20 cellular contexts compared by ENCODE assay signal in the genomic region with DNA sequence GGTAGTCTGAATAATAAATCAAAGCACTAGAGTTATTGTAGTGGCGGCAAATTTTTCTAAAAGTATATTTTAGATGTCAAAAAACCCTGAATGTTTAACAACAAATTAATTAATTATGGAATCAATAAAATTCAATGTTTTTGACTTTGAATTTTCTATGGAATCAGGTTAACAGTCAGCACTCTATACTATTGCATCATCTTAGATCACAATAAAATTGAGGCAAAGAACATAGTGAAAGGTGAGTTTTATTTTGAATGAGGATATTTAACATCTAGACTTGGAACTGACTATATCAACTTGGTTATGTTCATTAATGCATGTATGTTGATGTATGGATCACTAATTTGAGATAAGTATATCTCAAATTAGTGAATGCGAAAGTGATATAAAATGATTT.
DNase-seq lines count a peak whose midpoint lies in the region; ATAC-seq and TF ChIP-seq lines count a peak whose summit lies in the region.
"Had no signal": no experiment of that assay in that cellular context is flagged by ENCODE, and none has a peak within 500 bp of the region (broad histone marks: within the 10 kb centered on the region; RNA-seq: fewer than 3 reads in every experiment).

No MANE protein-coding gene starts in this region.

- no peaks in the 10 kb centered on the region for H3K9me2 ChIP-seq in SK-N-SH

- CTCF ChIA-PET in SK-N-SH (lab: Yijun Ruan, JAX) = interaction anchor here (0.9 kb wide), 1 partner anchor 25 kb away, joined by 3 read pairs; no protein-coding TSS in a partner anchor

- H3K4me2 ChIP-seq in SK-N-SH = no peak overlapping the region
- H3K4me2 ChIP-seq in fibroblast of lung (ENCODE audit: extremely low read depth, insufficient read depth, low read length) = peak overlapping the region; percentile 55

- no peak overlapping the region for H2AFZ ChIP-seq in SK-N-SH (ENCODE audit: low read depth)
- no peak overlapping the region for H2AFZ ChIP-seq in fibroblast of lung (ENCODE audit: low read length)

- ATAC-seq in SK-N-SH treated with all-trans-retinoic acid at 6 μM for 48 hours (no peak), RWPE2 (ENCODE audit: low read depth) (no peak), GM21576 (IDR thresholded peaks at IDR 0.05; ENCODE audit: unreplicated experiment) (no peak)

- H3K27me3 Mint-ChIP-seq in progenitor cell of endocrine pancreas = no peaks in the 10 kb centered on the region

- peak overlapping the region; percentile 85 to 89; a peak in 3 of 4 replicates for H3K27ac ChIP-seq in SK-N-SH (ENCODE audit: low read depth in 2 of 2, low read length in 1 of 2)
- peak overlapping the region; percentile 92 for H3K27ac ChIP-seq in RWPE2 (ENCODE audit: poor library complexity, severe bottlenecking)
- peak overlapping the region; percentile 78 for H3K27ac ChIP-seq in fibroblast of lung (ENCODE audit: insufficient read depth, low read length)
- H3K27ac ChIP-seq: 22Rv1 had no signal

- no peak overlapping the region; the same call in 1 of the 2 replicates for H3K9ac ChIP-seq in SK-N-SH
- no peak overlapping the region for H3K9ac ChIP-seq in fibroblast of lung (ENCODE audit: insufficient read depth, low read length)

- no peak overlapping the region for H3K27ac Mint-ChIP-seq in progenitor cell of endocrine pancreas
- H3K27ac Mint-ChIP-seq: CD4-positive, CD25-positive, alpha-beta regulatory T cell had no signal

- H3K79me2 ChIP-seq in SK-N-SH (ENCODE audit: insufficient read depth) = no peaks in the 10 kb centered on the region
- H3K79me2 ChIP-seq in fibroblast of lung (ENCODE audit: control insufficient read depth, insufficient read depth, low read length) = no peaks in the 10 kb centered on the region

- H3K36me3 Mint-ChIP-seq in progenitor cell of endocrine pancreas (ENCODE audit: insufficient read depth) = no peaks in the 10 kb centered on the region
- H3K36me3 Mint-ChIP-seq: CD4-positive, CD25-positive, alpha-beta regulatory T cell had no signal

- POLR2A ChIA-PET in SK-N-SH (lab: Yijun Ruan, JAX) = no interaction called here

- H3K9me3 Mint-ChIP-seq in progenitor cell of endocrine pancreas (ENCODE audit: low read depth) = no peaks in the 10 kb centered on the region

- H3K9me3 ChIP-seq in SK-N-SH = no peaks in the 10 kb centered on the region
- H3K9me3 ChIP-seq in RWPE2 (ENCODE audit: severe bottlenecking) = no peaks in the 10 kb centered on the region
- no peaks in the 10 kb centered on the region for H3K9me3 ChIP-seq in fibroblast of lung (ENCODE audit: control insufficient read depth, insufficient read depth, low read depth, low read length)
- H3K9me3 ChIP-seq: BE2C, Caco-2, SJCRH30 had no signal

- no peak for DNase-seq in SK-N-SH
- no peak for DNase-seq in RWPE2 (ENCODE audit: low spot score)
- no peak for DNase-seq in fibroblast of lung (ENCODE audit: low read depth in 2 of 2)
- DNase-seq in COLO668 (lab: John Stamatoyannopoulos, UW; ENCODE audit: unreplicated experiment) = no peak
- DNase-seq in NCI-H2107 treated with DMSO at 0.1 percent for 48 hours (lab: John Stamatoyannopoulos, UW; ENCODE audit: unreplicated experiment) = no peak
- no peak for DNase-seq in progenitor cell of endocrine pancreas (ENCODE audit: low spot score, unreplicated experiment)
- DNase-seq: BE2C; Caco-2; CD4-positive, CD25-positive, alpha-beta regulatory T cell; DMS153; GDM1; KG1; NCI-H1105 treated with DMSO at 0.1 percent for 48 hours; NCI-H1694 treated with DMSO at 0.1 percent for 48 hours; NCI-H510A treated with DMSO at 0.1 percent for 48 hours; NCI-H774 had no signal

- H3K4me1 ChIP-seq in SK-N-SH (ENCODE audit: control insufficient read depth in 1 of 2, insufficient read depth in 2 of 2, low read depth in 1 of 2, low read length in 1 of 2) = peaks cover 0 to 28% of the 10 kb centered on the region in 2 experiments; a peak in 3 of 4 replicates
- H3K4me1 ChIP-seq in RWPE2 (ENCODE audit: insufficient read depth, poor library complexity, severe bottlenecking) = peaks cover 45% of the 10 kb centered on the region
- H3K4me1 ChIP-seq in fibroblast of lung (ENCODE audit: control insufficient read depth, extremely low read depth, insufficient read depth, low read length) = peaks cover 42% of the 10 kb centered on the region
- H3K4me1 ChIP-seq: BE2C had no signal

- H3K27me3 ChIP-seq in SK-N-SH (ENCODE audit: insufficient read depth) = no peaks in the 10 kb centered on the region
- no peaks in the 10 kb centered on the region for H3K27me3 ChIP-seq in RWPE2 (ENCODE audit: insufficient read depth, poor library complexity, severe bottlenecking)
- H3K27me3 ChIP-seq in fibroblast of lung (ENCODE audit: control insufficient read depth, insufficient read depth, low read length) = no peaks in the 10 kb centered on the region
- H3K27me3 ChIP-seq: BE2C, SJCRH30 had no signal

- no peak overlapping the region for H3K4me3 Mint-ChIP-seq in progenitor cell of endocrine pancreas (ENCODE audit: low read depth)
- H3K4me3 Mint-ChIP-seq: CD4-positive, CD25-positive, alpha-beta regulatory T cell had no signal

- H3K36me3 ChIP-seq in SK-N-SH (replicated peaks in 1 of 2; ENCODE audit: control insufficient read depth in 1 of 2, insufficient read depth in 2 of 2, low read length in 1 of 2) = no peaks in the 10 kb centered on the region
- no peaks in the 10 kb centered on the region for H3K36me3 ChIP-seq in RWPE2 (ENCODE audit: low read depth)
- H3K36me3 ChIP-seq in fibroblast of lung (ENCODE audit: control insufficient read depth, insufficient read depth, low read length) = no peaks in the 10 kb centered on the region
- H3K36me3 ChIP-seq: BE2C, SJCRH30 had no signal

- 77% methylated on average over 2 of the region's 2 CpGs for WGBS in SK-N-SH (ENCODE audit: low lambda C conversion rate)

- no peak for TF ChIP-seq CTCF in SK-N-SH (IDR thresholded peaks at IDR 0.05)
- no peak for TF ChIP-seq CTCF in RWPE2 (IDR thresholded peaks at IDR 0.05; ENCODE audit: poor library complexity, severe bottlenecking)
- no peak for TF ChIP-seq CTCF in fibroblast of lung (conservative IDR thresholded peaks at IDR 0.05 in 1 of 2, IDR thresholded peaks at IDR 0.05 in 1 of 2; ENCODE audit: low read depth in 1 of 2, low read length in 2 of 2)
- TF ChIP-seq CTCF in progenitor cell of endocrine pancreas (IDR thresholded peaks at IDR 0.05; ENCODE audit: unreplicated experiment) = no peak

- TF ChIP-seq RAD21 in SK-N-SH (IDR thresholded peaks at IDR 0.05; ENCODE audit: low read length) = no peak

- H3F3A ChIP-seq in SK-N-SH (replicated peaks; ENCODE audit: insufficient read depth) = peaks cover 37% of the 10 kb centered on the region

- H4K20me1 ChIP-seq in SK-N-SH (ENCODE audit: insufficient read depth) (no peaks in the 10 kb centered on the region), fibroblast of lung (ENCODE audit: control insufficient read depth, extremely low read depth, insufficient read depth, low read length) (no peaks in the 10 kb centered on the region)

- TF ChIP-seq EP300 in SK-N-SH (IDR thresholded peaks at IDR 0.05; ENCODE audit: borderline replicate concordance in 1 of 2, low read depth in 1 of 2, low read length in 1 of 2) = no peak

- H3K4me3 ChIP-seq in SK-N-SH (ENCODE audit: low read depth in 2 of 2, low read length in 1 of 2) (no peak overlapping the region), RWPE2 (ENCODE audit: severe bottlenecking) (no peak overlapping the region), fibroblast of lung (replicated peaks in 1 of 4; ENCODE audit: control extremely low read depth in 1 of 4, insufficient read depth in 1 of 4, low read depth in 3 of 4, low read length in 4 of 4) (no peak overlapping the region)
- H3K4me3 ChIP-seq: SJCRH30 had no signal

- H3K4me1 Mint-ChIP-seq in progenitor cell of endocrine pancreas (ENCODE audit: low read depth) = peaks cover 5% of the 10 kb centered on the region

TF ChIP-seq in SK-N-SH, 30 proteins besides CTCF, POLR2A, EP300 and RAD21 (continues in another document):
- TF ChIP-seq FOSL2 (IDR thresholded peaks at IDR 0.05; ENCODE audit: borderline replicate concordance, low read depth) (no peak), YY1 (IDR thresholded peaks at IDR 0.05; ENCODE audit: low read depth) (no peak), TAF1 (IDR thresholded peaks at IDR 0.05; ENCODE audit: borderline replicate concordance, low read depth, low read length) (no peak), ELF1 (IDR thresholded peaks at IDR 0.05) (no peak), EZH2phosphoT487 (IDR thresholded peaks at IDR 0.05; ENCODE audit: borderline replicate concordance, low read depth) (no peak)
- TF ChIP-seq, protein P1, sequence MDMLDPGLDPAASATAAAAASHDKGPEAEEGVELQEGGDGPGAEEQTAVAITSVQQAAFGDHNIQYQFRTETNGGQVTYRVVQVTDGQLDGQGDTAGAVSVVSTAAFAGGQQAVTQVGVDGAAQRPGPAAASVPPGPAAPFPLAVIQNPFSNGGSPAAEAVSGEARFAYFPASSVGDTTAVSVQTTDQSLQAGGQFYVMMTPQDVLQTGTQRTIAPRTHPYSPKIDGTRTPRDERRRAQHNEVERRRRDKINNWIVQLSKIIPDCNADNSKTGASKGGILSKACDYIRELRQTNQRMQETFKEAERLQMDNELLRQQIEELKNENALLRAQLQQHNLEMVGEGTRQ (IDR thresholded peaks at IDR 0.05; ENCODE audit: borderline replicate concordance, low read depth, low read length) = no peak
- TF ChIP-seq, protein P2, sequence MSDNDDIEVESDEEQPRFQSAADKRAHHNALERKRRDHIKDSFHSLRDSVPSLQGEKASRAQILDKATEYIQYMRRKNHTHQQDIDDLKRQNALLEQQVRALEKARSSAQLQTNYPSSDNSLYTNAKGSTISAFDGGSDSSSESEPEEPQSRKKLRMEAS (IDR thresholded peaks at IDR 0.05; ENCODE audit: low read depth) = no peak

TF ChIP-seq in SK-N-SH treated with all-trans-retinoic acid at 6 μM for 48 hours, 23 proteins besides CTCF, POLR2A, EP300 and RAD21 (continues in another document):
- no peak for TF ChIP-seq ZNF8 (CRISPR knock-in tag; IDR thresholded peaks at IDR 0.05)
- TF ChIP-seq OSR1 (CRISPR knock-in tag; IDR thresholded peaks at IDR 0.05) = no peak
- TF ChIP-seq, protein P3, sequence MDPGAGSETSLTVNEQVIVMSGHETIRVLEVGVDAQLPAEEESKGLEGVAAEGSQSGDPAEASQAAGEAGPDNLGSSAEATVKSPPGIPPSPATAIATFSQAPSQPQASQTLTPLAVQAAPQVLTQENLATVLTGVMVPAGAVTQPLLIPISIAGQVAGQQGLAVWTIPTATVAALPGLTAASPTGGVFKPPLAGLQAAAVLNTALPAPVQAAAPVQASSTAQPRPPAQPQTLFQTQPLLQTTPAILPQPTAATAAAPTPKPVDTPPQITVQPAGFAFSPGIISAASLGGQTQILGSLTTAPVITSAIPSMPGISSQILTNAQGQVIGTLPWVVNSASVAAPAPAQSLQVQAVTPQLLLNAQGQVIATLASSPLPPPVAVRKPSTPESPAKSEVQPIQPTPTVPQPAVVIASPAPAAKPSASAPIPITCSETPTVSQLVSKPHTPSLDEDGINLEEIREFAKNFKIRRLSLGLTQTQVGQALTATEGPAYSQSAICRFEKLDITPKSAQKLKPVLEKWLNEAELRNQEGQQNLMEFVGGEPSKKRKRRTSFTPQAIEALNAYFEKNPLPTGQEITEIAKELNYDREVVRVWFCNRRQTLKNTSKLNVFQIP (CRISPR knock-in tag; IDR thresholded peaks at IDR 0.05; ENCODE audit: borderline replicate concordance, low read depth) = no peak
- no peak for TF ChIP-seq ARNTL (CRISPR knock-in tag; IDR thresholded peaks at IDR 0.05; ENCODE audit: borderline replicate concordance, low read depth)
- no peak for TF ChIP-seq ZNF70 (CRISPR knock-in tag; IDR thresholded peaks at IDR 0.05)
- TF ChIP-seq ESRRG (CRISPR knock-in tag; IDR thresholded peaks at IDR 0.05) = no peak
